2 cellular contexts compared by ENCODE assay signal in genomic region chr22:43811777-43812148, GRCh38.
TF ChIP-seq lines count a peak whose summit lies in the region.

No MANE protein-coding gene starts in this region.

TF ChIP-seq in liver, 16 proteins besides CTCF, POLR2A, EP300 and RAD21:
- TF ChIP-seq TAF1 (conservative IDR thresholded peaks at IDR 0.05) (no peak), ZBTB33 (IDR thresholded peaks at IDR 0.05) (no peak), FOXA2 (IDR thresholded peaks at IDR 0.05) (no peak), NR2F2 (IDR thresholded peaks at IDR 0.05) (no peak), YY1 (IDR thresholded peaks at IDR 0.05) (no peak)
TF ChIP-seq in liver: peak in this region for 0.

TF ChIP-seq in HepG2, 621 proteins besides CTCF, POLR2A, EP300 and RAD21:
- no peak for TF ChIP-seq ZMAT5 (CRISPR knock-in tag; IDR thresholded peaks at IDR 0.05; ENCODE audit: borderline replicate concordance, low read depth)
- no peak for TF ChIP-seq ATRX (CRISPR knock-in tag; IDR thresholded peaks at IDR 0.05; ENCODE audit: borderline replicate concordance)
- no peak for TF ChIP-seq HOMEZ (CRISPR knock-in tag; IDR thresholded peaks at IDR 0.05; ENCODE audit: low read depth)
- no peak for TF ChIP-seq ZNF576 (CRISPR knock-in tag; IDR thresholded peaks at IDR 0.05)
- TF ChIP-seq ZNF609 (CRISPR knock-in tag; IDR thresholded peaks at IDR 0.05; ENCODE audit: borderline replicate concordance) = no peak
- TF ChIP-seq MLX (CRISPR knock-in tag; IDR thresholded peaks at IDR 0.05) = no peak
- no peak for TF ChIP-seq MZF1 (CRISPR knock-in tag; IDR thresholded peaks at IDR 0.05; ENCODE audit: borderline replicate concordance)
